8 cellular contexts compared by ENCODE assay signal in the genomic region with DNA sequence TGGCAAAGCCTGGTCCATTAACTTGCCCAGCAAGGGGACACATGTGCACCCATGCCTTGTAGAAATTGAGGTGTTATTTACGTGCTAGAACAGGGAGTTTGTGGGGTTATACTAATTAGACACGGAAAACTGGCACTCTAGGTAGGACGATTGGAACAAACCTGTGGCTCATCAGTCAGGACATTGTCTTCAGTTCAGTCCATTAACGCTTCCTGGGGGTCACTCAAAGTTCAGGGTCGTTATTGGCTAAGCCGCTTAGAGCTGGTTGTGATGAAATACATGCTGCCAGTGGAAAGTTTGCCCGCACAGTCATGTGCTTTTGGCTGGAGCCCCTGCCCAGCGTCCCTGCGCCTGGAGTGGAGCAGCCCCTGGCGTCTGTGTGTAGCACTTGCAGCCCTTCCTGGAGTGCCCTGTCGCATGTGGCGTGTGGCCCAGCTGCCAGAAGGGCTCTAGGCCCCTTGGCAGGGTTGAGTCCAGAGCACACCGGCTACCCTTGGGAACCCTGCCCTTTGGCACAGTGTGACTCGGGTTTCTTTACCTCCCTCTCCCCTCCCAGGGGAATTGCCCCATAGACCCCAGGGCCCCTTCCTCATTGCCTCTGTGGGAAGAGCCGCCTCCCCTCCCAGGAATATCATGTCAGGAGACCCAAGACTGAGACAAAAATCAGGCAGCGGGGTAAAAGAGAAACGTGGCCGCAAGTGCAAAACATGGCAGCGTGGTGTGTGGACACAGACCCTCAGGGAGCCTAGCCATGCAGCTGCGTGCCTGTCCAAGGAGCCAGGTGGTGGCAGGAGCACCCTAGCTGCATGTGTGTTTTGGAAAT. TPM values are rescaled to one million over a fixed set of nuclear protein-coding genes. Genes with fewer than 3 reads are reported as not detected.
DNase-seq lines count a peak whose midpoint lies in the region; ATAC-seq, FAIRE-seq and TF ChIP-seq lines count a peak whose summit lies in the region.

No MANE protein-coding gene starts in this region.

- H3K9ac ChIP-seq in fibroblast of lung (ENCODE audit: insufficient read depth, low read length), result no peak overlapping the region

- no peak overlapping the region for H3K4me2 ChIP-seq in OCI-LY7 (ENCODE audit: low read length)
- no peak overlapping the region for H3K4me2 ChIP-seq in fibroblast of lung (ENCODE audit: extremely low read depth, insufficient read depth, low read length)

- H4K20me1 ChIP-seq in OCI-LY7 (ENCODE audit: insufficient read depth, low read length) (no peaks in the 10 kb centered on the region), fibroblast of lung (ENCODE audit: control insufficient read depth, extremely low read depth, insufficient read depth, low read length) (no peaks in the 10 kb centered on the region)

- no peaks in the 10 kb centered on the region for H3K27me3 ChIP-seq in fibroblast of lung (ENCODE audit: control insufficient read depth, insufficient read depth, low read length)
- H3K27me3 ChIP-seq in effector memory CD4-positive, alpha-beta T cell (replicated peaks; ENCODE audit: control insufficient read depth, insufficient read depth, low read length, poor library complexity, severe bottlenecking), result no peaks in the 10 kb centered on the region

- BruUV-seq in OCI-LY7 (replicated peaks; lab: Mats Ljungman, UMichigan), result TSS peak; percentile 51

- DNase-seq in CD14-positive monocyte (ENCODE audit: low spot score) (peak; percentile 80), OCI-LY7 (ENCODE audit: low spot score) (no peak), fibroblast of lung (ENCODE audit: low read depth in 2 of 2) (peak; percentile 63 to 89), omental fat pad (ENCODE audit: low spot score) (no peak), GM12891 (ENCODE audit: insufficient read length, low spot score) (no peak), HuH-7.5 (ENCODE audit: low spot score) (no peak)
- no peak for DNase-seq in effector memory CD4-positive, alpha-beta T cell

- H3K36me3 Mint-ChIP-seq in CD14-positive monocyte, result peaks cover 22 to 28% of the 10 kb centered on the region in 2 donors

- H3K4me1 Mint-ChIP-seq in CD14-positive monocyte, result peaks cover 25% of the 10 kb centered on the region

- no peak overlapping the region for H2AFZ ChIP-seq in OCI-LY7 (ENCODE audit: low read length)
- H2AFZ ChIP-seq in fibroblast of lung (ENCODE audit: low read length), result no peak overlapping the region

- TF ChIP-seq CTCF in CD14-positive monocyte (IDR thresholded peaks at IDR 0.05), result peak; percentile 84
- 0 out of 2 replicates have a peak, but pooled peaks have one; percentile 33 for TF ChIP-seq CTCF in OCI-LY7 (conservative IDR thresholded peaks at IDR 0.05; ENCODE audit: low read length)
- peak; percentile 67 to 94 for TF ChIP-seq CTCF in fibroblast of lung (conservative IDR thresholded peaks at IDR 0.05 in 1 of 2, IDR thresholded peaks at IDR 0.05 in 1 of 2; ENCODE audit: low read depth in 1 of 2, low read length in 2 of 2)
- TF ChIP-seq CTCF in omental fat pad (IDR thresholded peaks at IDR 0.05), result no peak

- ATAC-seq in omental fat pad (ENCODE audit: low FRiP score), result peak; percentile 54
- no peak for ATAC-seq in GM18861 (IDR thresholded peaks at IDR 0.05; ENCODE audit: unreplicated experiment)

- H3K4me1 ChIP-seq in OCI-LY7 (ENCODE audit: insufficient read depth, low read length, poor library complexity, severe bottlenecking) (no peaks in the 10 kb centered on the region), fibroblast of lung (ENCODE audit: control insufficient read depth, extremely low read depth, insufficient read depth, low read length) (peaks cover 3% of the 10 kb centered on the region)
- H3K4me1 ChIP-seq in effector memory CD4-positive, alpha-beta T cell (ENCODE audit: control insufficient read depth, insufficient read depth, low read length, poor library complexity, severe bottlenecking), result no peaks in the 10 kb centered on the region

- H3K27ac Mint-ChIP-seq in CD14-positive monocyte, result peak overlapping the region in 6 of 7 donors; percentile 29 to 90 (median 53)

- peaks cover 0 to 3% (median 0%) of the 10 kb centered on the region in 7 donors for H3K9me3 Mint-ChIP-seq in CD14-positive monocyte

- CTCF ChIA-PET in OCI-LY7 (lab: Charles Lee; ENCODE audit: unreplicated experiment), result no interaction called here

- H3K27ac ChIP-seq in OCI-LY7 (ENCODE audit: low read depth, low read length, poor library complexity, severe bottlenecking) (no peak overlapping the region), fibroblast of lung (ENCODE audit: insufficient read depth, low read length) (no peak overlapping the region)
- H3K27ac ChIP-seq in effector memory CD4-positive, alpha-beta T cell (ENCODE audit: insufficient read depth, low read length, poor library complexity, severe bottlenecking), result no peak overlapping the region

- peak overlapping the region in 1 of 2 donors; percentile 4 for H3K4me3 Mint-ChIP-seq in CD14-positive monocyte

- H3K9me2 ChIP-seq in OCI-LY7 (ENCODE audit: insufficient read depth, low read length), result no peaks in the 10 kb centered on the region

- intact Hi-C loops in CD14-positive monocyte (cut with micrococcal nuclease) (loop anchor here in 1 of 2 donors (5.0 kb wide), 1 partner anchor 37 kb away; no protein-coding TSS in a partner anchor), OCI-LY7 (cut with micrococcal nuclease; ENCODE audit: unreplicated experiment) (no loop called here)

- H3K9me3 ChIP-seq in OCI-LY7 (ENCODE audit: low read length) (no peaks in the 10 kb centered on the region), fibroblast of lung (ENCODE audit: control insufficient read depth, insufficient read depth, low read depth, low read length) (no peaks in the 10 kb centered on the region)
- H3K9me3 ChIP-seq in effector memory CD4-positive, alpha-beta T cell (ENCODE audit: control insufficient read depth, low read length), result no peaks in the 10 kb centered on the region

- H3K4me3 ChIP-seq in OCI-LY7 (ENCODE audit: low read depth, low read length, poor library complexity, severe bottlenecking) (no peak overlapping the region), fibroblast of lung (replicated peaks in 1 of 4; ENCODE audit: control extremely low read depth in 1 of 4, insufficient read depth in 1 of 4, low read depth in 3 of 4, low read length in 4 of 4) (no peak overlapping the region)
- no peak overlapping the region for H3K4me3 ChIP-seq in effector memory CD4-positive, alpha-beta T cell (ENCODE audit: insufficient read depth, low read depth, low read length, poor library complexity, severe bottlenecking)

- no peak for FAIRE-seq in GM12891 (lab: Jason Lieb, UNC)

- TF ChIP-seq POLR2A in GM12891 (IDR thresholded peaks at IDR 0.05; ENCODE audit: low read depth, low read length), result no peak

- H3K79me2 ChIP-seq in OCI-LY7 (ENCODE audit: insufficient read depth, low read depth, low read length), result no peaks in the 10 kb centered on the region
- no peaks in the 10 kb centered on the region for H3K79me2 ChIP-seq in fibroblast of lung (ENCODE audit: control insufficient read depth, insufficient read depth, low read length)

- POLR2A ChIA-PET in OCI-LY7 (lab: Charles Lee), result interaction anchor here (0.6 kb wide), 1 partner anchor 38 kb away, joined by 4 read pairs; no protein-coding TSS in a partner anchor

- H3K27me3 Mint-ChIP-seq in CD14-positive monocyte (ENCODE audit: low read depth in 3 of 3), result peaks cover 0 to 4% (median 0%) of the 10 kb centered on the region in 3 donors

- H3K36me3 ChIP-seq in OCI-LY7 (ENCODE audit: insufficient read depth, low read length), result no peaks in the 10 kb centered on the region
- H3K36me3 ChIP-seq in fibroblast of lung (ENCODE audit: control insufficient read depth, insufficient read depth, low read length), result no peaks in the 10 kb centered on the region
- no peaks in the 10 kb centered on the region for H3K36me3 ChIP-seq in effector memory CD4-positive, alpha-beta T cell (ENCODE audit: control insufficient read depth, insufficient read depth, low read length)

TF ChIP-seq in GM12891, 5 proteins besides CTCF, POLR2A, EP300 and RAD21:
- TF ChIP-seq POLR2AphosphoS5 (IDR thresholded peaks at IDR 0.05; ENCODE audit: low read depth, low read length) (no peak), SPI1 (IDR thresholded peaks at IDR 0.05; ENCODE audit: low read depth, low read length) (no peak)

RNA-seq across cellular contexts. Expression of a gene that starts 9.8 kb away (rescaled TPM):
- polyA plus RNA-seq in CD14-positive monocyte, result 1 to 10 TPM; 1.3 to 2.7 TPM
- total RNA-seq in OCI-LY7 (2014; rRNA removed; shearing (Covaris generic)), result 4.7 and 5.5 TPM in 2 replicates
- total RNA-seq in OCI-LY7 (2022), result 6.5 and 7.7 TPM in 2 replicates
- total RNA-seq in fibroblast of lung, result 7.7 and 9.6 TPM in 2 replicates
- 1.2 TPM in 2 replicates for polyA plus RNA-seq in fibroblast of lung
- polyA plus RNA-seq in fibroblast of lung (2012), result 3.6 and 4.2 TPM in 2 replicates
- 0.43 and 0.44 TPM in 2 replicates for polyA minus RNA-seq in fibroblast of lung (ENCODE audit: low replicate concordance)
- total RNA-seq in omental fat pad, result 1 to 10 TPM in 3 of 4 donors, under 1 TPM in 1; 0.72 to 4.4 (median 1.4) TPM
- 9.7 TPM for polyA plus RNA-seq in GM12891 (2012; ENCODE audit: low read depth, missing spikeins)

RNA-seq across cellular contexts. Expression of a gene that starts 20.3 kb away (rescaled TPM):
- 10 to 100 TPM; 32.7 to 39.0 TPM for polyA plus RNA-seq in CD14-positive monocyte
- total RNA-seq in OCI-LY7 (2014; rRNA removed; shearing (Covaris generic)), result 36.9 and 46.2 TPM in 2 replicates
- 19.0 and 21.7 TPM in 2 replicates for total RNA-seq in OCI-LY7 (2022)
- 26.7 and 41.3 TPM in 2 replicates for total RNA-seq in fibroblast of lung
- polyA plus RNA-seq in fibroblast of lung, result 20.8 and 29.2 TPM in 2 replicates
- 36.9 and 51.0 TPM in 2 replicates for polyA plus RNA-seq in fibroblast of lung (2012)
- polyA minus RNA-seq in fibroblast of lung (ENCODE audit: low replicate concordance), result 51.9 and 52.5 TPM in 2 replicates
- 10 to 100 TPM; 40.6 to 55.7 (median 49.3) TPM for total RNA-seq in omental fat pad
- 94.0 TPM for polyA plus RNA-seq in GM12891 (2012; ENCODE audit: low read depth, missing spikeins)

RNA-seq across cellular contexts. Expression of a gene that starts 47.5 kb away (rescaled TPM):
- polyA plus RNA-seq in CD14-positive monocyte, result not detected
- 0.08 TPM in 1 of 2 replicates, not detected in the other for total RNA-seq in OCI-LY7 (2014; rRNA removed; shearing (Covaris generic))
- total RNA-seq in OCI-LY7 (2022), result not detected in 2 replicates
- total RNA-seq in fibroblast of lung, result 65.6 and 174 TPM in 2 replicates
- polyA plus RNA-seq in fibroblast of lung, result 9.8 and 67.0 TPM in 2 replicates
- 12.4 and 95.1 TPM in 2 replicates for polyA plus RNA-seq in fibroblast of lung (2012)
- 6.5 TPM in 1 of 2 replicates, not detected in the other for polyA minus RNA-seq in fibroblast of lung (ENCODE audit: low replicate concordance)
- 100 to 1,000 TPM in 3 of 4 donors, 10 to 100 TPM in 1; 93.9 to 433 (median 218) TPM for total RNA-seq in omental fat pad
- polyA plus RNA-seq in GM12891 (2012; ENCODE audit: low read depth, missing spikeins), result 27.0 TPM

Comparison
In these comparisons a context has a peak if more than half of its experiments do, and no peak if none do; other contexts are left out.
1. DNase-seq: peak in CD14-positive monocyte (single experiment) and fibroblast of lung (2 of 2); none in OCI-LY7 (single experiment), omental fat pad (single experiment), GM12891 (single experiment), HuH-7.5 (single experiment) and effector memory CD4-positive, alpha-beta T cell (0 of 3).
2. CTCF ChIP-seq: peak in CD14-positive monocyte (single experiment), OCI-LY7 (single experiment) and fibroblast of lung (2 of 2); none in omental fat pad (0 of 3).
3. RNA of a gene that starts 47.5 kb away (total RNA-seq): 93.9 to 433 TPM in omental fat pad and 65.6 to 174 TPM in fibroblast of lung; 0.08 TPM in OCI-LY7; every median in the first group is over 10 times any median in the second.